ENCODE assay signal across 22 cellular contexts in the genomic region with DNA sequence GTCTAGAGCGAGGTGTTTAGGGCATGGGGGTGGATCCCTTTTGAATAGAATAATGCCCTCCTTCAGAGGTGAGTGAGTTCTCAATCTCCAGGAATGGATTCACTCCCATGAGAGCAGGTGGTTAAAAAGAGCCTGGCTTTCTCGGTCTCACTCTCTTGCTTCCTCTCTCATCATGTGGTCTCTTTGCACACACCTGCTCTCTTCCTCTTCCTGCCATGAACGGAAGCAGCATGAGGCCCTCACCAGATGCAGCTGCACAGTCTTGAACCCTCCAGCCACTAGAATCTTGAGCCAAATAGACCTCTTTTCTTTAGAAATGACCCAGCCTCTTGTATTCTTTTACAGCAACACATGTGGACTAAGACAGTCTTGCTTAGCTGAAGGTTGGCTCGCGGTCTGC.
"Had no signal": no experiment of that assay in that cellular context is flagged by ENCODE, and none has a peak within 500 bp of the region (broad histone marks: within the 10 kb centered on the region; RNA-seq: fewer than 3 reads in every experiment).

No MANE protein-coding gene starts in this region.

- H3K36me3 ChIP-seq: prostate gland, right atrium auricular region, suprapubic skin, vagina had no signal

- H3K27ac ChIP-seq: dorsolateral prefrontal cortex, prostate gland, suprapubic skin, vagina had no signal

- H3K4me3 ChIP-seq: dorsolateral prefrontal cortex, lung, mucosa of descending colon, prostate gland, right atrium auricular region, smooth muscle cell, suprapubic skin, vagina had no signal

- DNase-seq: dorsolateral prefrontal cortex; effector CD4-positive, alpha-beta T cell; kidney; mucosa of descending colon; naive B cell; nephron progenitor cell; nucleus accumbens; stimulated activated CD4-positive, alpha-beta T cell treated with anti-CD3 and anti-CD28 coated beads, Interleukin-12 subunit alpha, Interleukin-12 subunit beta, amount 100 ng/mL, for 4 hours; stimulated activated CD4-positive, alpha-beta T cell treated with anti-CD3 and anti-CD28 coated beads, Interleukin-1b, Interleukin-23, amount 100 ng/mL, for 48 hours; stimulated activated CD4-positive, alpha-beta T cell treated with anti-CD3 and anti-CD28 coated beads, Interleukin-4, amount 100 ng/mL, for 1 hour; stimulated activated CD8-positive, alpha-beta memory T cell treated with anti-CD3 and anti-CD28 coated beads, Interleukin-4, amount 100 ng/mL, for 48 hours; stimulated activated naive CD4-positive, alpha-beta T cell; stimulated activated naive CD8-positive, alpha-beta T cell treated with anti-CD3 and anti-CD28 coated beads, Interleukin-15, amount 100 ng/mL, for 72 hours; trophoblast cell had no signal

- H3K27me3 ChIP-seq: right atrium auricular region, vagina had no signal

- H3K9me3 ChIP-seq: mucosa of descending colon, prostate gland, right atrium auricular region, suprapubic skin, vagina had no signal

- ATAC-seq: left lobe of liver; mucosa of descending colon; sciatic nerve; stimulated activated naive CD8-positive, alpha-beta T cell treated with anti-CD3 and anti-CD28 coated beads, Interleukin-15, amount 100 ng/mL, for 72 hours had no signal

- H3K4me1 ChIP-seq: prostate gland, suprapubic skin, vagina had no signal
